24 cellular contexts compared by ENCODE assay signal in the genomic region with DNA sequence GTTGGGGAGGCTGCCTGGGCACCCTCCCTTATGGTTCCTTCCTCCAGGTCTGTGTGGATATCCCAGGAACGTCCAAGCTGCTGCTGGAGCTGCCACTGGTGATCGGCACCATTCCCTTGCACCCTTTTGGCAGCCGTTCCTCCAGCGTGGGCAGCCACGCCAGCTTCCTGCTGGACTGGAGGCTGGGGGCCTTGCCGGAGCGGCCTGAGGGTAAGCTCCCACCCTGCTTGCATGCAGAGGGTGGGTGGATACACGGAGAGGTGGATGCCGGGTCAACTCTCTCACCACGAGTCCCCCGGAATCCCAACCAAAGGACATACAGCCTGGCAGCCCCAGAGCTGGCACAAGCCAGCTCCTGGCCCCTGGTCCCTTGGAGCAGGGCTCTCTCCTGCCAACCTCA. TPM values are rescaled to one million over a fixed set of nuclear protein-coding genes. Genes with fewer than 3 reads are reported as not detected.
A peak's percentile ranks its signal among the peaks of the same experiment; 100 is the strongest.
DNase-seq lines count a peak whose midpoint lies in the region; ATAC-seq, FAIRE-seq and TF ChIP-seq lines count a peak whose summit lies in the region.
"Had no signal": no experiment of that assay in that cellular context is flagged by ENCODE, and none has a peak within 500 bp of the region (broad histone marks: within the 10 kb centered on the region; RNA-seq: fewer than 3 reads in every experiment).

No MANE protein-coding gene starts in this region.

- no peak for DNase-seq in HepG2 (ENCODE audit: low spot score)
- no peak for DNase-seq in dorsolateral prefrontal cortex
- no peak for DNase-seq in DMS 273 (lab: John Stamatoyannopoulos, UW; ENCODE audit: unreplicated experiment)
- no peak for DNase-seq in NCI-H748 (lab: John Stamatoyannopoulos, UW; ENCODE audit: unreplicated experiment)
- no peak for DNase-seq in DMS 273 treated with DMSO at 0.1 percent for 48 hours (lab: John Stamatoyannopoulos, UW)
- DNase-seq: activated CD8-positive, alpha-beta memory T cell treated with anti-CD3 and anti-CD28 coated beads for 24 hours; amniotic stem cell; central memory CD4-positive, alpha-beta T cell; mesenchymal stem cell; MM.1S; natural killer cell; NCI-H345; SHP77; stimulated activated CD4-positive, alpha-beta T cell treated with anti-CD3 and anti-CD28 coated beads, Interleukin-12 subunit alpha, Interleukin-12 subunit beta, amount 100 ng/mL, for 4 hours; T-helper 2 cell had no signal

- no peak for TF ChIP-seq POLR2A in HepG2 (IDR thresholded peaks at IDR 0.05; ENCODE audit: insufficient read depth in 1 of 2, low read depth in 2 of 2, low read length in 2 of 2)

- CTCF ChIA-PET in HepG2 (lab: Yijun Ruan, JAX; ENCODE audit: low intra/inter-chr PET ratio, low total read pairs), result no interaction called here

- H3K79me2 ChIP-seq in HepG2 (ENCODE audit: insufficient read depth, low read length), result no peaks in the 10 kb centered on the region
- H3K79me2 ChIP-seq: hepatocyte had no signal

- TF ChIP-seq CTCF in liver (IDR thresholded peaks at IDR 0.05; ENCODE audit: low read depth, low read length, missing input control) (no peak), HepG2 (CRISPR knock-in tag; IDR thresholded peaks at IDR 0.05) (no peak), dorsolateral prefrontal cortex (IDR thresholded peaks at IDR 0.05 in 54 of 56, conservative IDR thresholded peaks at IDR 0.05 in 2 of 56; ENCODE audit: low read depth in 1 of 56, partially characterized antibody in 56 of 56) (no peak)

- H2AFZ ChIP-seq in HepG2 (ENCODE audit: low read length), result no peak overlapping the region
- H2AFZ ChIP-seq: hepatocyte had no signal

- WGBS in liver, result 88% methylated on average over 11 of the region's 11 CpGs
- 100% methylated on average over 2 of the region's 11 CpGs for WGBS in HepG2 (ENCODE audit: low lambda C conversion rate)
- 90% methylated on average over 11 of the region's 11 CpGs for WGBS in urinary bladder

- in situ Hi-C loops in HepG2 (cut with HindIII; ENCODE audit: extremely low pct_ligation_motif_present, low pct_unique_long_range_greater_than_20kb), result no loop called here

- no peak for FAIRE-seq in HepG2 (lab: Jason Lieb, UNC)
- FAIRE-seq: endometrium, GM19239, islet of Langerhans had no signal

- peaks cover 4 to 48% (median 30%) of the 10 kb centered on the region in 4 donors for H3K4me1 ChIP-seq in liver (ENCODE audit: control insufficient read depth in 4 of 4, insufficient read depth in 4 of 4, low read length in 3 of 4)
- peaks cover 60% of the 10 kb centered on the region for H3K4me1 ChIP-seq in HepG2 (ENCODE audit: insufficient read depth, low read length)
- H3K4me1 ChIP-seq in skeletal muscle satellite cell (ENCODE audit: control insufficient read depth, insufficient read depth, low read length), result peaks cover 63% of the 10 kb centered on the region
- H3K4me1 ChIP-seq in urinary bladder (ENCODE audit: insufficient read depth), result no peaks in the 10 kb centered on the region
- H3K4me1 ChIP-seq: HAP-1 had no signal

- TF ChIP-seq EP300 in HepG2 (IDR thresholded peaks at IDR 0.05; ENCODE audit: low read depth in 2 of 2, low read length in 2 of 2), result no peak
- no peak for TF ChIP-seq EP300 in HepG2 (CRISPR knock-in tag; IDR thresholded peaks at IDR 0.05; ENCODE audit: borderline replicate concordance)

- H3K4me2 ChIP-seq in HepG2 (ENCODE audit: low read depth, low read length), result no peak overlapping the region
- H3K4me2 ChIP-seq in skeletal muscle satellite cell (ENCODE audit: low read length), result peak overlapping the region; percentile 87
- H3K4me2 ChIP-seq: hepatocyte had no signal

- H3K4me3 ChIP-seq in liver (ENCODE audit: low read depth in 1 of 3, low read length in 3 of 3) (no peak overlapping the region), HepG2 (replicated peaks in 1 of 3; ENCODE audit: insufficient read depth in 1 of 3, low read depth in 2 of 3, low read length in 3 of 3) (no peak overlapping the region), dorsolateral prefrontal cortex (peak overlapping the region; percentile 50 to 94 (median 73)), skeletal muscle satellite cell (ENCODE audit: low read length) (peak overlapping the region; percentile 87), urinary bladder (ENCODE audit: low read depth, low read length) (peak overlapping the region; percentile 7)
- H3K4me3 ChIP-seq: HAP-1, hepatocyte had no signal

- H3K9ac ChIP-seq in liver (ENCODE audit: low read depth in 1 of 2, low read length in 2 of 2), result no peak overlapping the region
- H3K9ac ChIP-seq in HepG2 (ENCODE audit: insufficient read depth, low read depth, low read length), result no peak overlapping the region
- no peak overlapping the region for H3K9ac ChIP-seq in skeletal muscle satellite cell (ENCODE audit: low read depth, low read length)

- POLR2A ChIA-PET in HepG2 (lab: Yijun Ruan, JAX), result no interaction called here

- H3K27me3 ChIP-seq in liver (ENCODE audit: control insufficient read depth in 4 of 4, insufficient read depth in 4 of 4, low read length in 3 of 4), result no peaks in the 10 kb centered on the region
- H3K27me3 ChIP-seq in HepG2 (ENCODE audit: control insufficient read depth in 1 of 2, insufficient read depth in 2 of 2, low read length in 2 of 2), result no peaks in the 10 kb centered on the region
- H3K27me3 ChIP-seq in dorsolateral prefrontal cortex, result no peaks in the 10 kb centered on the region
- H3K27me3 ChIP-seq in skeletal muscle satellite cell (ENCODE audit: control insufficient read depth, insufficient read depth, low read length), result no peaks in the 10 kb centered on the region
- H3K27me3 ChIP-seq: hepatocyte, vagina had no signal

- H3K27ac ChIP-seq in liver (ENCODE audit: low read depth in 1 of 2, low read length in 2 of 2) (peak overlapping the region; percentile 79 to 95), HepG2 (ENCODE audit: extremely low read length, insufficient read depth, low read length) (no peak overlapping the region), dorsolateral prefrontal cortex (peak overlapping the region in 58 of 59 donors; percentile 38 to 99 (median 93)), urinary bladder (ENCODE audit: low read depth) (no peak overlapping the region)
- H3K27ac ChIP-seq: hepatocyte, vagina had no signal

- TF ChIP-seq RAD21 in liver (IDR thresholded peaks at IDR 0.05) (no peak), HepG2 (CRISPR knock-in tag; IDR thresholded peaks at IDR 0.05) (no peak)

- intact Hi-C loops in HepG2 (cut with micrococcal nuclease; ENCODE audit: unreplicated experiment), result no loop called here
- intact Hi-C loops in dorsolateral prefrontal cortex (cut with DNase I), result no loop called here

- BruUV-seq in HepG2 (replicated peaks; lab: Mats Ljungman, UMichigan), result no TSS peak

- no peaks in the 10 kb centered on the region for H4K20me1 ChIP-seq in HepG2 (ENCODE audit: insufficient read depth, low read length)

- ATAC-seq in HepG2, result no peak
- ATAC-seq: natural killer cell had no signal

- H3K9me3 ChIP-seq in liver (ENCODE audit: control insufficient read depth in 4 of 4, low read length in 3 of 4) (no peaks in the 10 kb centered on the region), HepG2 (ENCODE audit: low read length) (no peaks in the 10 kb centered on the region), skeletal muscle satellite cell (replicated peaks; ENCODE audit: low read length) (no peaks in the 10 kb centered on the region)
- H3K9me3 ChIP-seq: HAP-1, vagina had no signal

- H3K36me3 ChIP-seq in liver (ENCODE audit: control insufficient read depth in 4 of 4, insufficient read depth in 3 of 4, low read depth in 1 of 4, low read length in 3 of 4) (peaks cover 2 to 12% (median 3%) of the 10 kb centered on the region in 4 donors), HepG2 (replicated peaks in 1 of 2; ENCODE audit: control insufficient read depth in 1 of 2, insufficient read depth in 2 of 2, low read length in 2 of 2) (peaks cover 5% of the 10 kb centered on the region in 2 experiments; a peak in 3 of 5 replicates), skeletal muscle satellite cell (ENCODE audit: insufficient read depth, low read length) (peaks cover 58% of the 10 kb centered on the region), urinary bladder (ENCODE audit: insufficient read depth) (peaks cover 3% of the 10 kb centered on the region)

RNA-seq across cellular contexts. Expression of gene ARRDC2, which starts 2.2 kb away (rescaled TPM):
- total RNA-seq in liver (10 to 100 TPM in 1 of 2 donors, 1 to 10 TPM in 1; 7.6 to 32.3 TPM), HepG2 (2016; rRNA removed; fragmentation: Illumina TruSeq; extraction: Trizol) (1.7 and 2.1 TPM in 2 replicates), dorsolateral prefrontal cortex (100 to 1,000 TPM in 10 of 120 experiments, 10 to 100 TPM in 110; 17.5 to 207 (median 47.3) TPM), urinary bladder (7.5 TPM)
- polyA plus RNA-seq in liver (1 to 10 TPM; 2.7 to 5.3 TPM), HepG2 (2011; rRNA removed) (3.4 and 4.3 TPM in 2 replicates), urinary bladder (38.0 TPM)
- 0.51 and 0.71 TPM in 2 replicates for total RNA-seq in HepG2 (2016; cell fraction: cytosol; rRNA removed; fragmentation: Illumina TruSeq; extraction: Trizol; ENCODE audit: low read depth)
- 1.5 and 2.6 TPM in 2 replicates for total RNA-seq in HepG2 (2016; cell fraction: insoluble cytoplasmic fraction; rRNA removed; fragmentation: Illumina TruSeq; extraction: Trizol)
- 1.7 TPM in 2 replicates for total RNA-seq in HepG2 (2016; cell fraction: membrane; rRNA removed; fragmentation: Illumina TruSeq; extraction: Trizol)
- total RNA-seq in HepG2 (2016; cell fraction: nucleus; rRNA removed; fragmentation: Illumina TruSeq; extraction: Trizol), result 1.2 and 1.4 TPM in 2 replicates
- polyA plus RNA-seq in HepG2 (2011; cell fraction: cytosol; rRNA removed), result 3.1 and 3.7 TPM in 2 replicates
- polyA plus RNA-seq in HepG2 (2011; cell fraction: nucleus; rRNA removed), result 10.9 and 11.3 TPM in 2 replicates
- polyA plus RNA-seq in HepG2 (2012), result 2.3 and 4.0 TPM in 2 replicates
- 0.66 and 0.83 TPM in 2 replicates for polyA plus RNA-seq in HepG2 (2016; cell fraction: cytosol; fragmentation: Illumina TruSeq; extraction: Trizol; ENCODE audit: low read depth)
- 2.1 and 2.3 TPM in 2 replicates for polyA plus RNA-seq in HepG2 (2016; cell fraction: insoluble cytoplasmic fraction; fragmentation: Illumina TruSeq; extraction: Trizol; ENCODE audit: low read depth)
- 1.2 and 1.6 TPM in 2 replicates for polyA plus RNA-seq in HepG2 (2016; cell fraction: membrane; fragmentation: Illumina TruSeq; extraction: Trizol; ENCODE audit: low read depth)
- 3.6 and 6.3 TPM in 2 replicates for polyA plus RNA-seq in HepG2 (2016; cell fraction: nucleus; fragmentation: Illumina TruSeq; extraction: Trizol; ENCODE audit: insufficient read depth, low read depth)
- polyA minus RNA-seq in HepG2 (2011; rRNA and poly(A)+ RNA removed; ENCODE audit: low replicate concordance), result 4.7 and 13.8 TPM in 2 replicates
- polyA minus RNA-seq in HepG2 (2011; cell fraction: cytosol; rRNA and poly(A)+ RNA removed), result 1.2 and 2.5 TPM in 2 replicates
- polyA minus RNA-seq in HepG2 (2011; cell fraction: nucleus; rRNA and poly(A)+ RNA removed), result 1.4 and 2.7 TPM in 2 replicates
- 12.7 and 15.2 TPM in 2 replicates for total RNA-seq in skeletal muscle satellite cell (2012; rRNA removed)

RNA-seq across cellular contexts. Expression of gene KCNN1, which starts 43.2 kb away (rescaled TPM):
- total RNA-seq in liver (under 1 TPM; 0.05 to 0.08 TPM), HepG2 (2016; rRNA removed; fragmentation: Illumina TruSeq; extraction: Trizol) (0.04 TPM in 1 of 2 replicates, not detected in the other), dorsolateral prefrontal cortex (100 to 1,000 TPM in 5 of 120 experiments, 10 to 100 TPM in 115; 21.3 to 177 (median 74.4) TPM), urinary bladder (0.79 TPM)
- polyA plus RNA-seq in liver (under 1 TPM in 1 of 2 donors, not detected in 1; 0.05 TPM), HepG2 (2011; rRNA removed) (not detected in 2 replicates), urinary bladder (0.24 TPM)
- not detected in 2 replicates for total RNA-seq in HepG2 (2016; cell fraction: cytosol; rRNA removed; fragmentation: Illumina TruSeq; extraction: Trizol; ENCODE audit: low read depth)
- total RNA-seq in HepG2 (2016; cell fraction: insoluble cytoplasmic fraction; rRNA removed; fragmentation: Illumina TruSeq; extraction: Trizol), result 0.09 TPM in 1 of 2 replicates, not detected in the other
- total RNA-seq in HepG2 (2016; cell fraction: membrane; rRNA removed; fragmentation: Illumina TruSeq; extraction: Trizol), result not detected in 2 replicates
- not detected in 2 replicates for total RNA-seq in HepG2 (2016; cell fraction: nucleus; rRNA removed; fragmentation: Illumina TruSeq; extraction: Trizol)
- polyA plus RNA-seq in HepG2 (2011; cell fraction: cytosol; rRNA removed), result 0.05 TPM in 1 of 2 replicates, not detected in the other
- polyA plus RNA-seq in HepG2 (2011; cell fraction: nucleus; rRNA removed), result 0.14 TPM in 1 of 2 replicates, not detected in the other
- polyA plus RNA-seq in HepG2 (2012), result not detected in 2 replicates
- not detected in 2 replicates for polyA plus RNA-seq in HepG2 (2016; cell fraction: cytosol; fragmentation: Illumina TruSeq; extraction: Trizol; ENCODE audit: low read depth)
- polyA plus RNA-seq in HepG2 (2016; cell fraction: insoluble cytoplasmic fraction; fragmentation: Illumina TruSeq; extraction: Trizol; ENCODE audit: low read depth), result not detected in 2 replicates
- not detected in 2 replicates for polyA plus RNA-seq in HepG2 (2016; cell fraction: membrane; fragmentation: Illumina TruSeq; extraction: Trizol; ENCODE audit: low read depth)
- polyA plus RNA-seq in HepG2 (2016; cell fraction: nucleus; fragmentation: Illumina TruSeq; extraction: Trizol; ENCODE audit: insufficient read depth, low read depth), result not detected in 2 replicates
- polyA minus RNA-seq in HepG2 (2011; rRNA and poly(A)+ RNA removed; ENCODE audit: low replicate concordance), result 0.30 TPM in 1 of 2 replicates, not detected in the other
- polyA minus RNA-seq in HepG2 (2011; cell fraction: cytosol; rRNA and poly(A)+ RNA removed), result not detected in 2 replicates
- polyA minus RNA-seq in HepG2 (2011; cell fraction: nucleus; rRNA and poly(A)+ RNA removed), result not detected in 2 replicates
- total RNA-seq in skeletal muscle satellite cell (2012; rRNA removed), result 0.44 TPM in 1 of 2 replicates, not detected in the other
- total RNA-seq: natural killer cell had no signal

Comparison
In these comparisons a context has a peak if more than half of its experiments do, and no peak if none do; other contexts are left out.
1. H3K27ac ChIP-seq: peak in liver (2 of 2) and dorsolateral prefrontal cortex (58 of 59); none in HepG2 (single experiment) and urinary bladder (single experiment).
2. H3K4me3 ChIP-seq: peak in dorsolateral prefrontal cortex (59 of 59), skeletal muscle satellite cell (single experiment) and urinary bladder (single experiment); none in liver (0 of 3) and HepG2 (0 of 3).
3. RNA of gene KCNN1, which starts 43.2 kb away (total RNA-seq): 21.3 to 177 TPM in dorsolateral prefrontal cortex; 0.79 TPM in urinary bladder (single experiment), 0.05 to 0.08 TPM in liver and 0.04 to 0.09 TPM in HepG2; every median in the first group is over 10 times any median in the second.